In genomic region chr11:119316017-119316728, GRCh38 we compare ENCODE assay signal across 8 cellular contexts. TPM values are rescaled to one million over a fixed set of nuclear protein-coding genes. Genes with fewer than 3 reads are reported as not detected.
DNase-seq lines count a peak whose midpoint lies in the region; ATAC-seq, FAIRE-seq and TF ChIP-seq lines count a peak whose summit lies in the region.

No MANE protein-coding gene starts in this region.

- DNase-seq in BJ (ENCODE audit: low read depth) (no peak), HTR-8/SVneo (ENCODE audit: insufficient read length, low spot score) (no peak), heart left ventricle (peak; percentile 75 to 80 (median 79)), posterior vena cava (ENCODE audit: low spot score) (peak; percentile 84), D341Med (ENCODE audit: low spot score) (no peak)
- no peak for DNase-seq in activated CD8-positive, alpha-beta T cell treated with anti-CD3 and anti-CD28 coated beads, Interleukin-2, amount 10 ng/mL, durations not matched to agents 7 days and 5 days

- peak; percentile 94 for FAIRE-seq in HTR-8/SVneo (lab: Jason Lieb, UNC)

- peak overlapping the region; percentile 50 for H3K4me3 Mint-ChIP-seq in activated CD8-positive, alpha-beta T cell treated with anti-CD3 and anti-CD28 coated beads, Interleukin-2, amount 10 ng/mL, durations not matched to agents 7 days and 5 days

- H3K36me3 ChIP-seq in BJ (ENCODE audit: control insufficient read depth, insufficient read depth, low read length) (no peaks in the 10 kb centered on the region), heart left ventricle (peaks cover 0 to 39% (median 20%) of the 10 kb centered on the region in 9 donors)

- POLR2A ChIA-PET in BJ (lab: Charles Lee) = interaction anchor here (0.6 kb wide), 1 partner anchor 13 kb away, joined by 3 read pairs; no protein-coding TSS in a partner anchor
- POLR2A ChIA-PET in activated CD8-positive, alpha-beta T cell treated with anti-CD3 and anti-CD28 coated beads, Interleukin-2, amount 10 ng/mL, durations not matched to agents 7 days and 5 days (lab: Charles Lee) = interaction anchor here (0.6 to 1.5 kb wide), 2 partner anchors 110 to 858 kb away, joined by 3 to 5 read pairs; partner anchors contain the start of gene CBL

- intact Hi-C loops in heart left ventricle (cut with DNase I) = loop anchor here in 3 of 10 donors (5.0 to 10.0 kb wide), 3 partner anchors 169 to 214 kb away; partner anchors contain the start of genes ABCG4 (in 1 of the 3) and DPAGT1 (in 1 of the 3)
- intact Hi-C loops in posterior vena cava (cut with DNase I) = no loop called here

- H3K27me3 ChIP-seq in BJ (ENCODE audit: control insufficient read depth, insufficient read depth, low read length) (peaks cover 2% of the 10 kb centered on the region), heart left ventricle (peaks cover 0 to 41% (median 0%) of the 10 kb centered on the region in 9 donors)

- no peaks in the 10 kb centered on the region for H3K9me3 ChIP-seq in heart left ventricle

- no peaks in the 10 kb centered on the region for H3K36me3 Mint-ChIP-seq in activated CD8-positive, alpha-beta T cell treated with anti-CD3 and anti-CD28 coated beads, Interleukin-2, amount 10 ng/mL, durations not matched to agents 7 days and 5 days (ENCODE audit: low read depth)

- no peak for ATAC-seq in activated CD8-positive, alpha-beta T cell treated with anti-CD3 and anti-CD28 coated beads, Interleukin-2, amount 10 ng/mL, durations not matched to agents 7 days and 5 days
- ATAC-seq in heart left ventricle = peak; percentile 23 to 44 (median 27)
- no peak for ATAC-seq in HG02763 (IDR thresholded peaks at IDR 0.05; ENCODE audit: unreplicated experiment)
- ATAC-seq in GM18520 (IDR thresholded peaks at IDR 0.05; ENCODE audit: unreplicated experiment) = no peak

- TF ChIP-seq CTCF in BJ (IDR thresholded peaks at IDR 0.05; ENCODE audit: insufficient read depth, low read depth, low read length) (no peak), heart left ventricle (IDR thresholded peaks at IDR 0.05) (no peak)

- H3K4me3 ChIP-seq in BJ (ENCODE audit: low read depth, low read length) = peak overlapping the region; percentile 48
- H3K4me3 ChIP-seq in heart left ventricle = peak overlapping the region; percentile 25 to 86 (median 75)

- no peak overlapping the region for H3K27ac Mint-ChIP-seq in activated CD8-positive, alpha-beta T cell treated with anti-CD3 and anti-CD28 coated beads, Interleukin-2, amount 10 ng/mL, durations not matched to agents 7 days and 5 days

- TF ChIP-seq POLR2A in heart left ventricle (IDR thresholded peaks at IDR 0.05) = no peak

- no peaks in the 10 kb centered on the region for H3K9me3 Mint-ChIP-seq in activated CD8-positive, alpha-beta T cell treated with anti-CD3 and anti-CD28 coated beads, Interleukin-2, amount 10 ng/mL, durations not matched to agents 7 days and 5 days (ENCODE audit: insufficient read depth)

- 0 to 2% (median 1%) methylated on average over 20 to 46 of the region's 46 CpGs for WGBS in heart left ventricle, 4 donors

- peak overlapping the region; percentile 81 to 99 (median 93) for H3K27ac ChIP-seq in heart left ventricle

- CTCF ChIA-PET in BJ (lab: Yijun Ruan, JAX) = interaction anchor here (0.8 to 2.4 kb wide), 5 partner anchors 10 to 159 kb away, joined by 3 to 8 read pairs (median 4); no protein-coding TSS in a partner anchor
- CTCF ChIA-PET in activated CD8-positive, alpha-beta T cell treated with anti-CD3 and anti-CD28 coated beads, Interleukin-2, amount 10 ng/mL, durations not matched to agents 7 days and 5 days (lab: Charles Lee) = interaction anchor here (1.2 to 2.4 kb wide), 6 partner anchors 7 to 24 kb away, joined by 3 to 11 read pairs (median 5); no protein-coding TSS in a partner anchor

- peaks cover 34% of the 10 kb centered on the region for H3K4me1 Mint-ChIP-seq in activated CD8-positive, alpha-beta T cell treated with anti-CD3 and anti-CD28 coated beads, Interleukin-2, amount 10 ng/mL, durations not matched to agents 7 days and 5 days (ENCODE audit: low read depth)

- H3K27me3 Mint-ChIP-seq in activated CD8-positive, alpha-beta T cell treated with anti-CD3 and anti-CD28 coated beads, Interleukin-2, amount 10 ng/mL, durations not matched to agents 7 days and 5 days (ENCODE audit: low read depth) = peaks cover 19% of the 10 kb centered on the region

- peaks cover 0 to 67% (median 45%) of the 10 kb centered on the region in 12 donors for H3K4me1 ChIP-seq in heart left ventricle

RNA-seq across cellular contexts. Expression of gene MCAM, which starts 0.8 kb away (rescaled TPM):
- polyA plus RNA-seq in BJ (2011; rRNA removed) (11.6 and 19.2 TPM in 2 replicates), heart left ventricle (100 to 1,000 TPM in 1 of 2 donors, 10 to 100 TPM in 1; 31.9 to 108 TPM)
- 7.8 and 10.7 TPM in 2 replicates for polyA minus RNA-seq in BJ (2011; rRNA and poly(A)+ RNA removed)
- total RNA-seq in activated CD8-positive, alpha-beta T cell treated with anti-CD3 and anti-CD28 coated beads, Interleukin-2, amount 10 ng/mL, durations not matched to agents 7 days and 5 days = 1 to 10 TPM; 2.9 to 4.4 TPM
- total RNA-seq in heart left ventricle (100 to 1,000 TPM in 6 of 9 donors, 10 to 100 TPM in 3; 46.7 to 380 (median 110) TPM), posterior vena cava (100 to 1,000 TPM; 528 to 559 TPM)

RNA-seq across cellular contexts. Expression of gene RNF26, which starts 18.2 kb away (rescaled TPM):
- polyA plus RNA-seq in BJ (2011; rRNA removed) = 38.4 and 65.1 TPM in 2 replicates
- polyA minus RNA-seq in BJ (2011; rRNA and poly(A)+ RNA removed) = 59.0 and 73.0 TPM in 2 replicates
- total RNA-seq in activated CD8-positive, alpha-beta T cell treated with anti-CD3 and anti-CD28 coated beads, Interleukin-2, amount 10 ng/mL, durations not matched to agents 7 days and 5 days = 10 to 100 TPM; 40.5 to 41.8 TPM
- 10 to 100 TPM in 8 of 9 donors, 1 to 10 TPM in 1; 8.1 to 22.4 (median 11.8) TPM for total RNA-seq in heart left ventricle
- polyA plus RNA-seq in heart left ventricle = 10 to 100 TPM in 1 of 2 donors, 1 to 10 TPM in 1; 6.2 to 17.6 TPM
- total RNA-seq in posterior vena cava = 10 to 100 TPM; 22.1 to 23.3 TPM

RNA-seq across cellular contexts. Expression of gene C1QTNF5, which starts 24.5 kb away (rescaled TPM):
- polyA plus RNA-seq in BJ (2011; rRNA removed) (12.2 and 19.4 TPM in 2 replicates), heart left ventricle (10 to 100 TPM; 20.0 to 23.9 TPM)
- polyA minus RNA-seq in BJ (2011; rRNA and poly(A)+ RNA removed) = 4.5 and 6.3 TPM in 2 replicates
- total RNA-seq in activated CD8-positive, alpha-beta T cell treated with anti-CD3 and anti-CD28 coated beads, Interleukin-2, amount 10 ng/mL, durations not matched to agents 7 days and 5 days = not detected
- total RNA-seq in heart left ventricle (10 to 100 TPM; 12.9 to 47.1 (median 19.8) TPM), posterior vena cava (10 to 100 TPM; 57.7 to 63.0 TPM)

RNA-seq across cellular contexts. Expression of gene MFRP, which starts 30.3 kb away (rescaled TPM):
- polyA plus RNA-seq in BJ (2011; rRNA removed) = not detected in 2 replicates
- polyA minus RNA-seq in BJ (2011; rRNA and poly(A)+ RNA removed) = not detected in 2 replicates
- not detected for total RNA-seq in activated CD8-positive, alpha-beta T cell treated with anti-CD3 and anti-CD28 coated beads, Interleukin-2, amount 10 ng/mL, durations not matched to agents 7 days and 5 days
- total RNA-seq in heart left ventricle = not detected
- polyA plus RNA-seq in heart left ventricle = under 1 TPM in 1 of 2 donors, not detected in 1; 0.04 TPM
- not detected for total RNA-seq in posterior vena cava

Comparison
In these comparisons a context has a peak if more than half of its experiments do, and no peak if none do; other contexts are left out.
1. DNase-seq: peak in heart left ventricle (5 of 5) and posterior vena cava (single experiment); none in BJ (single experiment), HTR-8/SVneo (single experiment), activated CD8-positive, alpha-beta T cell treated with anti-CD3 and anti-CD28 coated beads, Interleukin-2, amount 10 ng/mL, durations not matched to agents 7 days and 5 days (single experiment) and D341Med (single experiment).
2. ATAC-seq: peak in heart left ventricle (4 of 4); none in activated CD8-positive, alpha-beta T cell treated with anti-CD3 and anti-CD28 coated beads, Interleukin-2, amount 10 ng/mL, durations not matched to agents 7 days and 5 days (single experiment), HG02763 (single experiment) and GM18520 (single experiment).
3. RNA of gene MCAM, which starts 0.8 kb away (total RNA-seq): 528 to 559 TPM in posterior vena cava and 46.7 to 380 TPM in heart left ventricle; 2.9 to 4.4 TPM in activated CD8-positive, alpha-beta T cell treated with anti-CD3 and anti-CD28 coated beads, Interleukin-2, amount 10 ng/mL, durations not matched to agents 7 days and 5 days; every median in the first group is over 4 times any median in the second.
4. RNA of gene C1QTNF5, which starts 24.5 kb away (total RNA-seq): 57.7 to 63.0 TPM in posterior vena cava and 12.9 to 47.1 TPM in heart left ventricle; not detected in activated CD8-positive, alpha-beta T cell treated with anti-CD3 and anti-CD28 coated beads, Interleukin-2, amount 10 ng/mL, durations not matched to agents 7 days and 5 days; every median in the first group is over 10 times any median in the second.